Comparison of ENCODE assay signal across 9 cellular contexts in the genomic region with DNA sequence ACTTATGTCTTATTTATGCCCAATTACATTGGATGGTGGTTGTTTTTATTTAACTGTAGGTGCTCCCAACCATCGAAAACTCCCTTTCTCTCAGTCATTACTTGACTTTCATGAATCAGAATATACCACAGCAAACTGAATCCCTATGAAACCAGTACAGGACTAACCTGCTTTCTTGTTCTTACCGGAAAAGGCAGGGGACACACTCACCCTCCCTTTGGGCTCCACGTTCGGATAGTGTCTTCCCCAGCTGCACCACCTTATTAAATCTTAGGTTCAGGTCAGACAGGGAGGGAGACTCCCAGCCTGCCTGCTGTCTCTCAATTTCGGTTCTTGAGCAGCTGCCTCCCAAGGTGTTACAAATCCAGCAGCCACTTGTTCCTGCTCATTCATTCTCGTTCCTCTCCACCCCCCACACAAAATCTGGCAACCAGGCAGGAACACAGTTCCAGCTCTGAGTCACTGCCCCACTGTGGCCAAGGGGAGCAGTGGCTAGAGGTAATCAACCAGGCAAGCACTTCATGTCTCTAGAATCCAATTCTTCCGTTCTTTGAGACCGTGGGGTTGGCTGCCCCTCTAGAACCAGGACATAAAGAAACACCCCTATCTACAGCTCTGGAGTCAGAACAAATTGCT.
A peak's percentile ranks its signal among the peaks of the same experiment; 100 is the strongest.
DNase-seq lines count a peak whose midpoint lies in the region; ATAC-seq and TF ChIP-seq lines count a peak whose summit lies in the region.
"Had no signal": no experiment of that assay in that cellular context is flagged by ENCODE, and none has a peak within 500 bp of the region (broad histone marks: within the 10 kb centered on the region; RNA-seq: fewer than 3 reads in every experiment).

No MANE protein-coding gene starts in this region.

- DNase-seq in Right ventricle myocardium inferior (ENCODE audit: missing footprints) = peak; percentile 65
- DNase-seq in cardiac septum (ENCODE audit: low spot score) = no peak
- no peak for DNase-seq in RWPE2 (ENCODE audit: low spot score)
- peak; percentile 66 for DNase-seq in left ventricle myocardium superior
- peak; percentile 82 for DNase-seq in testis
- DNase-seq in stimulated activated CD4-positive, alpha-beta T cell treated with anti-CD3 and anti-CD28 coated beads, Interleukin-2, amount 100 ng/mL, for 48 hours = no peak
- DNase-seq: DND-41 had no signal

- 43 to 68% methylated on average over 8 of the region's 8 CpGs for WGBS in testis, 2 donors

- TF ChIP-seq POLR2A in testis (IDR thresholded peaks at IDR 0.05) = no peak

- H3K36me3 ChIP-seq in RWPE2 (ENCODE audit: low read depth) = no peaks in the 10 kb centered on the region
- H3K36me3 ChIP-seq in testis (ENCODE audit: low read depth, missing control alignments) = no peaks in the 10 kb centered on the region

- ATAC-seq in Right ventricle myocardium inferior = peak; percentile 84
- peak; percentile 78 for ATAC-seq in RWPE2 (ENCODE audit: low read depth)
- peak; percentile 92 for ATAC-seq in left ventricle myocardium superior
- ATAC-seq in HG02678 (IDR thresholded peaks at IDR 0.05; ENCODE audit: unreplicated experiment) = no peak
- ATAC-seq in HG02973 (IDR thresholded peaks at IDR 0.05; ENCODE audit: unreplicated experiment) = no peak

- H3K27ac ChIP-seq in RWPE2 (ENCODE audit: poor library complexity, severe bottlenecking) (no peak overlapping the region), testis (peak overlapping the region; percentile 59 to 63)

- no peak overlapping the region for H3K4me3 ChIP-seq in RWPE2 (ENCODE audit: severe bottlenecking)
- peak overlapping the region in 1 of 2 donors; percentile 20 for H3K4me3 ChIP-seq in testis

- H3K27me3 ChIP-seq in RWPE2 (ENCODE audit: insufficient read depth, poor library complexity, severe bottlenecking) (no peaks in the 10 kb centered on the region), testis (no peaks in the 10 kb centered on the region)

- peaks cover 16% of the 10 kb centered on the region for H3K4me1 ChIP-seq in RWPE2 (ENCODE audit: insufficient read depth, poor library complexity, severe bottlenecking)
- H3K4me1 ChIP-seq in testis = peaks cover 36% of the 10 kb centered on the region

- TF ChIP-seq CTCF in RWPE2 (IDR thresholded peaks at IDR 0.05; ENCODE audit: poor library complexity, severe bottlenecking) = peak; percentile 39
- peak; percentile 37 to 54 (median 38) for TF ChIP-seq CTCF in testis (IDR thresholded peaks at IDR 0.05)

- intact Hi-C loops in Right ventricle myocardium inferior (cut with DNase I) = loop anchor here (1.0 to 2.0 kb wide), 3 partner anchors 24 to 92 kb away; no protein-coding TSS in a partner anchor
- intact Hi-C loops in cardiac septum (cut with DNase I) = loop anchor here (1.0 to 10.0 kb wide), 3 partner anchors 25 to 60 kb away; no protein-coding TSS in a partner anchor
- intact Hi-C loops in left ventricle myocardium superior (cut with micrococcal nuclease) = loop anchor here (2.0 kb wide), 1 partner anchor 60 kb away; no protein-coding TSS in a partner anchor
- intact Hi-C loops in testis (cut with DNase I; ENCODE audit: low total_unique reads) = no loop called here

- no peaks in the 10 kb centered on the region for H3K9me3 ChIP-seq in RWPE2 (ENCODE audit: severe bottlenecking)
- H3K9me3 ChIP-seq in testis = no peaks in the 10 kb centered on the region

Comparison
In these comparisons a context has a peak if more than half of its experiments do, and no peak if none do; other contexts are left out.
1. DNase-seq: peak in Right ventricle myocardium inferior (single experiment), left ventricle myocardium superior (single experiment) and testis (single experiment); none in cardiac septum (single experiment), RWPE2 (single experiment) and stimulated activated CD4-positive, alpha-beta T cell treated with anti-CD3 and anti-CD28 coated beads, Interleukin-2, amount 100 ng/mL, for 48 hours (0 of 2).
2. ATAC-seq: peak in Right ventricle myocardium inferior (single experiment), RWPE2 (single experiment) and left ventricle myocardium superior (single experiment); none in HG02678 (single experiment) and HG02973 (single experiment).